In the genomic region with DNA sequence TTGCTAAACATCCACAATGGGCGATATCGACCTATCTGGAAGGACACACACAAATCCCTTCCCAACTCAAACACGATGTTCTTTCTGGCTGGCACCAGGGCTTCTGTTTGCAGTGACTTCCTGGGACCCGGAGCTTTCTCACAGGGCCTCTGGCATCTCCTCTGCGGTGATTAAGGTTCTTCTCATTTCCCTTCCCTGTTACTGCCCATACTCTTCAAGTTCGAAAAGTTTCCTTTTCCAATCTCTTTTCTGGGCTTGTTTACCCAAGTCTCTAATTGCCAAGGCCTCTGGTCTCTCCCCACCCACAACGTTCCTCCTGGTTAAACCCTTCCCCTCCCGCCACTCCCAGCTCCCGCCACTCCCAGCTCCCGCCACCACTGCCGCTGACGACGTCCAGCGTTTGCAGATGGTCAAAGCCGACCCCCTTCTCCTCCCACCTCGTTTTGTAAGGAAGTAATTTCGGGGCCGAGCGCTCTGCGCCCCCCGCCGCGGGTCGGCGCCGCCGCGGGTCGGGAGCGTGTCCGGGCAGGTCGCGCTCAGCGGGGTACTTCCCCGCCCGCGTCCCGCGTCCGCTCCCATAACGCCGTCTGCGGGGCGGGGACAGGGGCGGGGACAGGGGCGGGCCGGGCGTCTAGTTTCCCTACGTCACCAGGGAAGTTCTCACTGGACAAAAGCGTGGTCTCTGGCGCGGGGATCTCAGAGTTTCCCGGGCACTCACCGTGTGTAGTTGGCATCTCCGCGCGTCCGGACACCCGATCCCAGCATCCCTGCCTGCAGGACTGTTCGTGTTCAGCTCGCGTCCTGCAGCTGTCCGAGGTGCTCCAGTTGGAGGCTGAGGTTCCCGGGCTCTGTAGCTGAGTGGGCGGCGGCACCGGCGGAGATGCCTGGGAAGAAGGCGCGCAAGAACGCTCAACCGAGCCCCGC, we compare ENCODE assay signal across 1 cellular context.
TF ChIP-seq lines count a peak whose summit lies in the region.

A gene (plus strand): TSS at position 699 of the 924 bp plus-strand sequence. CDS start 182 bp downstream, at position 881.

TF ChIP-seq in A549, 52 proteins besides CTCF, POLR2A, EP300 and RAD21 (continued from another document):
- TF ChIP-seq, protein P1, sequence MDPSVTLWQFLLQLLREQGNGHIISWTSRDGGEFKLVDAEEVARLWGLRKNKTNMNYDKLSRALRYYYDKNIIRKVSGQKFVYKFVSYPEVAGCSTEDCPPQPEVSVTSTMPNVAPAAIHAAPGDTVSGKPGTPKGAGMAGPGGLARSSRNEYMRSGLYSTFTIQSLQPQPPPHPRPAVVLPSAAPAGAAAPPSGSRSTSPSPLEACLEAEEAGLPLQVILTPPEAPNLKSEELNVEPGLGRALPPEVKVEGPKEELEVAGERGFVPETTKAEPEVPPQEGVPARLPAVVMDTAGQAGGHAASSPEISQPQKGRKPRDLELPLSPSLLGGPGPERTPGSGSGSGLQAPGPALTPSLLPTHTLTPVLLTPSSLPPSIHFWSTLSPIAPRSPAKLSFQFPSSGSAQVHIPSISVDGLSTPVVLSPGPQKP (IDR thresholded peaks at IDR 0.05; ENCODE audit: low read depth, low read length) = no peak
- TF ChIP-seq BHLHE40 (IDR thresholded peaks at IDR 0.05; ENCODE audit: low read depth, low read length) = no peak
- no peak for TF ChIP-seq CEBPB (IDR thresholded peaks at IDR 0.05)
- TF ChIP-seq HOXB13 (CRISPR knock-in tag; IDR thresholded peaks at IDR 0.05; ENCODE audit: low read depth) = no peak; the same call in 1 of the 2 replicates
- TF ChIP-seq, protein P2, sequence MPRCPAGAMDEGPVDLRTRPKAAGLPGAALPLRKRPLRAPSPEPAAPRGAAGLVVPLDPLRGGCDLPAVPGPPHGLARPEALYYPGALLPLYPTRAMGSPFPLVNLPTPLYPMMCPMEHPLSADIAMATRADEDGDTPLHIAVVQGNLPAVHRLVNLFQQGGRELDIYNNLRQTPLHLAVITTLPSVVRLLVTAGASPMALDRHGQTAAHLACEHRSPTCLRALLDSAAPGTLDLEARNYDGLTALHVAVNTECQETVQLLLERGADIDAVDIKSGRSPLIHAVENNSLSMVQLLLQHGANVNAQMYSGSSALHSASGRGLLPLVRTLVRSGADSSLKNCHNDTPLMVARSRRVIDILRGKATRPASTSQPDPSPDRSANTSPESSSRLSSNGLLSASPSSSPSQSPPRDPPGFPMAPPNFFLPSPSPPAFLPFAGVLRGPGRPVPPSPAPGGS (IDR thresholded peaks at IDR 0.05) = peak; percentile 94; the same call in 2 of the 3 replicates
- no peak for TF ChIP-seq ESRRA (IDR thresholded peaks at IDR 0.05; ENCODE audit: borderline replicate concordance, low read length)
- TF ChIP-seq MYC (IDR thresholded peaks at IDR 0.05; ENCODE audit: borderline replicate concordance, low read length) = no peak
- no peak for TF ChIP-seq NFE2L2 (conservative IDR thresholded peaks at IDR 0.05; ENCODE audit: low read length)
- TF ChIP-seq, protein P3, sequence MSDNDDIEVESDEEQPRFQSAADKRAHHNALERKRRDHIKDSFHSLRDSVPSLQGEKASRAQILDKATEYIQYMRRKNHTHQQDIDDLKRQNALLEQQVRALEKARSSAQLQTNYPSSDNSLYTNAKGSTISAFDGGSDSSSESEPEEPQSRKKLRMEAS (IDR thresholded peaks at IDR 0.05) = peak; percentile 61
- no peak for TF ChIP-seq NPAS2 (CRISPR knock-in tag; IDR thresholded peaks at IDR 0.05; ENCODE audit: borderline replicate concordance)
- TF ChIP-seq GATA3 (IDR thresholded peaks at IDR 0.05; ENCODE audit: borderline replicate concordance) = 0 out of 2 replicates have a peak, but pooled peaks have one; percentile 19
- no peak for TF ChIP-seq RNF2 (IDR thresholded peaks at IDR 0.05; ENCODE audit: borderline replicate concordance, low read depth)
- TF ChIP-seq, protein P4, sequence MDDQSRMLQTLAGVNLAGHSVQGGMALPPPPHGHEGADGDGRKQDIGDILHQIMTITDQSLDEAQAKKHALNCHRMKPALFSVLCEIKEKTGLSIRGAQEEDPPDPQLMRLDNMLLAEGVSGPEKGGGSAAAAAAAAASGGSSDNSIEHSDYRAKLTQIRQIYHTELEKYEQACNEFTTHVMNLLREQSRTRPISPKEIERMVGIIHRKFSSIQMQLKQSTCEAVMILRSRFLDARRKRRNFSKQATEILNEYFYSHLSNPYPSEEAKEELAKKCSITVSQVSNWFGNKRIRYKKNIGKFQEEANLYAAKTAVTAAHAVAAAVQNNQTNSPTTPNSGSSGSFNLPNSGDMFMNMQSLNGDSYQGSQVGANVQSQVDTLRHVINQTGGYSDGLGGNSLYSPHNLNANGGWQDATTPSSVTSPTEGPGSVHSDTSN (IDR thresholded peaks at IDR 0.05) = no peak; the same call in 1 of the 2 replicates
- TF ChIP-seq PHF8 (IDR thresholded peaks at IDR 0.05; ENCODE audit: borderline replicate concordance, low read depth) = peak; percentile 62; the same call in 1 of the 2 replicates
TF ChIP-seq in A549: peak in this region for 8.
